Comparison of ENCODE assay signal across 20 cellular contexts in genomic region chr10:4509405-4509804, GRCh38.
"Had no signal": no experiment of that assay in that cellular context is flagged by ENCODE, and none has a peak within 500 bp of the region (broad histone marks: within the 10 kb centered on the region; RNA-seq: fewer than 3 reads in every experiment).

No MANE protein-coding gene starts in this region.

- H3K27ac Mint-ChIP-seq: endodermal cell; naive thymus-derived CD4-positive, alpha-beta T cell had no signal

- DNase-seq: colonic mucosa; effector CD4-positive, alpha-beta T cell; endodermal cell; erythroblast; head of caudate nucleus; kidney; left cardiac atrium; left ventricle myocardium inferior; lower lobe of right lung; mesendoderm; naive thymus-derived CD4-positive, alpha-beta T cell; nucleus accumbens; ovary; sigmoid colon; stimulated activated CD4-positive, alpha-beta T cell treated with anti-CD3 and anti-CD28 coated beads, Interleukin-12 subunit alpha, Interleukin-12 subunit beta, amount 100 ng/mL, for 4 hours; stimulated activated naive CD4-positive, alpha-beta T cell; thyroid gland; upper lobe of left lung; uterus had no signal

- H3K9me3 Mint-ChIP-seq: endodermal cell had no signal

- H3K36me3 Mint-ChIP-seq: naive thymus-derived CD4-positive, alpha-beta T cell had no signal

- H3K4me3 Mint-ChIP-seq: endodermal cell; naive thymus-derived CD4-positive, alpha-beta T cell had no signal

- ATAC-seq: foreskin keratinocyte; left cardiac atrium; lower lobe of right lung; naive thymus-derived CD4-positive, alpha-beta T cell had no signal

- H3K4me1 Mint-ChIP-seq: endodermal cell had no signal
